ENCODE assay signal across 19 cellular contexts in the genomic region with DNA sequence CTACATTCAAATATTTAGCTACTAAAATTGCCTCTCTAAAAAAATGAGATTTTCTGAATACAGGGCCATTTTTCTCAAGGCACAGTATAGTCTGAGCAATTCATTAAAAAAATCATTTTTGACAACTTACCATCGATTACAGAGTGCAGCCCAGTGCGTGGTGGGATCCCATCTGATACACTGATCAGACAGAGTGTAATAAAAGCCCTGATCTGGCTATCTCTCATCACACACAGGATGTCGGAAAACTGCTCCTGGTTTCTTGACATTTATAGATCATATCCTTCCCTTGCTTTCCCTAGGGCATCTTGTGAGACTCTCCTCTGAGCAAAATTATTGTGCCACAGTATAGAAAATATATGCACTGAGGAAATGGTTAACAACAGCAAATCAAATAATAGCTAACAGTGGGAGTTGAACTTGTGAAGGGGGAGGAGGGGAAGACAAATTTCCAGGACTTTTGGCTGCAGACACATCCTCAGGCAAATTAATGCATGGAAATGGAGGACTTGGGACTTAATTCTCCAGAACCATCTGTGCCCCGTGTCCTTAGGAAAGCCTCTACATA. TPM values are rescaled to one million over a fixed set of nuclear protein-coding genes. Genes with fewer than 3 reads are reported as not detected.
A peak's percentile ranks its signal among the peaks of the same experiment; 100 is the strongest.
DNase-seq lines count a peak whose midpoint lies in the region; ATAC-seq and TF ChIP-seq lines count a peak whose summit lies in the region.
"Had no signal": no experiment of that assay in that cellular context is flagged by ENCODE, and none has a peak within 500 bp of the region (broad histone marks: within the 10 kb centered on the region; RNA-seq: fewer than 3 reads in every experiment).

No MANE protein-coding gene starts in this region.

- no peaks in the 10 kb centered on the region for H3K9me3 ChIP-seq in SK-N-SH
- no peaks in the 10 kb centered on the region for H3K9me3 ChIP-seq in SK-N-MC (ENCODE audit: low read depth, low read length)
- H3K9me3 ChIP-seq: A549, BE2C, Caco-2 had no signal

- 9% methylated on average over 4 of the region's 4 CpGs for WGBS in SK-N-SH (ENCODE audit: low lambda C conversion rate)

- H3K4me2 ChIP-seq in SK-N-SH: no peak overlapping the region
- H3K4me2 ChIP-seq: A549 had no signal

- CTCF ChIA-PET in SK-N-SH (lab: Yijun Ruan, JAX): no interaction called here

- H3K9ac ChIP-seq in SK-N-SH (no peak overlapping the region), SK-N-MC (ENCODE audit: insufficient read length) (no peak overlapping the region)
- H3K9ac ChIP-seq: BLaER1 treated with 17β-estradiol and CSF1 and Interleukin-3, amounts not matched to agents 10 nM and 100 nM had no signal

- no peak for ATAC-seq in SK-N-SH treated with all-trans-retinoic acid at 6 μM for 48 hours
- ATAC-seq: A549; CD8-positive, alpha-beta T cell had no signal

- 0 out of 4 replicates have a peak, but pooled peaks of 1 of the 2 experiments have one; percentile 18 for TF ChIP-seq EP300 in SK-N-SH (IDR thresholded peaks at IDR 0.05; ENCODE audit: borderline replicate concordance in 1 of 2, low read depth in 1 of 2, low read length in 1 of 2)

- H3K27ac ChIP-seq in SK-N-SH (ENCODE audit: low read depth in 2 of 2, low read length in 1 of 2) (no peak overlapping the region), SK-N-MC (peak overlapping the region; percentile 79)
- H3K27ac ChIP-seq: 22Rv1; A549; BLaER1 treated with 17β-estradiol and CSF1 and Interleukin-3, amounts not matched to agents 10 nM and 100 nM; C4-2B had no signal

- POLR2A ChIA-PET in SK-N-SH (lab: Yijun Ruan, JAX): no interaction called here

- H3K36me3 ChIP-seq in SK-N-SH (replicated peaks in 1 of 2; ENCODE audit: control insufficient read depth in 1 of 2, insufficient read depth in 2 of 2, low read length in 1 of 2): no peaks in the 10 kb centered on the region
- H3K36me3 ChIP-seq in SK-N-MC (ENCODE audit: insufficient read depth, low read length): no peaks in the 10 kb centered on the region
- H3K36me3 ChIP-seq: BE2C; BLaER1 treated with 17β-estradiol and CSF1 and Interleukin-3, amounts not matched to agents 10 nM and 100 nM had no signal

- H3K4me1 ChIP-seq in SK-N-SH (ENCODE audit: control insufficient read depth in 1 of 2, insufficient read depth in 2 of 2, low read depth in 1 of 2, low read length in 1 of 2): peaks cover 0 to 6% of the 10 kb centered on the region in 2 experiments; a peak in 1 of 4 replicates
- H3K4me1 ChIP-seq: A549, BE2C, Caco-2 had no signal

- H3K4me3 ChIP-seq in SK-N-SH (ENCODE audit: low read depth in 2 of 2, low read length in 1 of 2) (no peak overlapping the region), SK-N-MC (peak overlapping the region; percentile 47)
- H3K4me3 ChIP-seq: A549; BLaER1 treated with 17β-estradiol and CSF1 and Interleukin-3, amounts not matched to agents 10 nM and 100 nM had no signal

- H4K20me1 ChIP-seq in SK-N-SH (ENCODE audit: insufficient read depth): no peaks in the 10 kb centered on the region
- H4K20me1 ChIP-seq: BLaER1 treated with 17β-estradiol and CSF1 and Interleukin-3, amounts not matched to agents 10 nM and 100 nM had no signal

- peak; percentile 9 for DNase-seq in DMS 273 (lab: John Stamatoyannopoulos, UW; ENCODE audit: unreplicated experiment)
- DNase-seq in DMS 273 treated with DMSO at 0.1 percent for 48 hours (lab: John Stamatoyannopoulos, UW): no peak
- DNase-seq in SK-N-SH: peak; percentile 42
- peak; percentile 91 for DNase-seq in SK-N-MC (ENCODE audit: low read depth, low spot score)
- DNase-seq in amygdala (lab: John Stamatoyannopoulos, UW): no peak
- DNase-seq: ACHN; BE2C; Caco-2; Calu3; CD4-positive, alpha-beta T cell; CD8-positive, alpha-beta T cell; DMS79 treated with DMSO at 0.1 percent for 48 hours; GF-D8 had no signal

- no peaks in the 10 kb centered on the region for H3K79me2 ChIP-seq in SK-N-SH (ENCODE audit: insufficient read depth)

- H3F3A ChIP-seq in SK-N-SH (replicated peaks; ENCODE audit: insufficient read depth): no peaks in the 10 kb centered on the region

- H3K27me3 ChIP-seq in SK-N-SH (ENCODE audit: insufficient read depth): no peaks in the 10 kb centered on the region; the same call in 1 of the 2 replicates
- H3K27me3 ChIP-seq: BE2C; BLaER1 treated with 17β-estradiol and CSF1 and Interleukin-3, amounts not matched to agents 10 nM and 100 nM had no signal

- H2AFZ ChIP-seq in SK-N-SH (ENCODE audit: low read depth): no peak overlapping the region

- no peak for TF ChIP-seq RAD21 in SK-N-SH (IDR thresholded peaks at IDR 0.05; ENCODE audit: low read length)

- no peak for TF ChIP-seq CTCF in SK-N-SH (IDR thresholded peaks at IDR 0.05)

- H3K9me2 ChIP-seq in SK-N-SH: no peaks in the 10 kb centered on the region

TF ChIP-seq in SK-N-SH, 30 proteins besides CTCF, POLR2A, EP300 and RAD21:
- no peak for TF ChIP-seq FOXM1 (IDR thresholded peaks at IDR 0.05; ENCODE audit: low read depth)
- no peak for TF ChIP-seq SMC3 (IDR thresholded peaks at IDR 0.05; ENCODE audit: low read depth, low read length)
- no peak for TF ChIP-seq RXRA (IDR thresholded peaks at IDR 0.05; ENCODE audit: borderline replicate concordance, low read depth)
- no peak for TF ChIP-seq MEF2A (IDR thresholded peaks at IDR 0.05; ENCODE audit: borderline replicate concordance, low read depth)
- peak; percentile 54; the same call in 1 of the 2 replicates for TF ChIP-seq GATA2 (CRISPR knock-in tag; IDR thresholded peaks at IDR 0.05)
TF ChIP-seq in SK-N-SH: peak in this region for 1.

TF ChIP-seq in SK-N-SH treated with all-trans-retinoic acid at 6 μM for 48 hours, 23 proteins besides CTCF, POLR2A, EP300 and RAD21:
- TF ChIP-seq ISL1 (CRISPR knock-in tag; IDR thresholded peaks at IDR 0.05): no peak
- no peak for TF ChIP-seq ZNF8 (CRISPR knock-in tag; IDR thresholded peaks at IDR 0.05)
- no peak for TF ChIP-seq BACH2 (CRISPR knock-in tag; IDR thresholded peaks at IDR 0.05; ENCODE audit: borderline replicate concordance)
- no peak for TF ChIP-seq ARNTL (CRISPR knock-in tag; IDR thresholded peaks at IDR 0.05; ENCODE audit: borderline replicate concordance, low read depth)
- no peak for TF ChIP-seq ZFP30 (CRISPR knock-in tag; IDR thresholded peaks at IDR 0.05)
- no peak for TF ChIP-seq RARB (CRISPR knock-in tag; IDR thresholded peaks at IDR 0.05)
- no peak for TF ChIP-seq GLIS3 (CRISPR knock-in tag; IDR thresholded peaks at IDR 0.05)
- TF ChIP-seq, protein P1, sequence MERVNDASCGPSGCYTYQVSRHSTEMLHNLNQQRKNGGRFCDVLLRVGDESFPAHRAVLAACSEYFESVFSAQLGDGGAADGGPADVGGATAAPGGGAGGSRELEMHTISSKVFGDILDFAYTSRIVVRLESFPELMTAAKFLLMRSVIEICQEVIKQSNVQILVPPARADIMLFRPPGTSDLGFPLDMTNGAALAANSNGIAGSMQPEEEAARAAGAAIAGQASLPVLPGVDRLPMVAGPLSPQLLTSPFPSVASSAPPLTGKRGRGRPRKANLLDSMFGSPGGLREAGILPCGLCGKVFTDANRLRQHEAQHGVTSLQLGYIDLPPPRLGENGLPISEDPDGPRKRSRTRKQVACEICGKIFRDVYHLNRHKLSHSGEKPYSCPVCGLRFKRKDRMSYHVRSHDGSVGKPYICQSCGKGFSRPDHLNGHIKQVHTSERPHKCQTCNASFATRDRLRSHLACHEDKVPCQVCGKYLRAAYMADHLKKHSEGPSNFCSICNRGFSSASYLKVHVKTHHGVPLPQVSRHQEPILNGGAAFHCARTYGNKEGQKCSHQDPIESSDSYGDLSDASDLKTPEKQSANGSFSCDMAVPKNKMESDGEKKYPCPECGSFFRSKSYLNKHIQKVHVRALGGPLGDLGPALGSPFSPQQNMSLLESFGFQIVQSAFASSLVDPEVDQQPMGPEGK (CRISPR knock-in tag; IDR thresholded peaks at IDR 0.05; ENCODE audit: borderline replicate concordance): no peak
- TF ChIP-seq TSHZ2 (CRISPR knock-in tag; IDR thresholded peaks at IDR 0.05): no peak
- no peak for TF ChIP-seq TOX (CRISPR knock-in tag; IDR thresholded peaks at IDR 0.05; ENCODE audit: borderline replicate concordance)

RNA-seq across cellular contexts. Expression of gene CNMD, which starts 28.4 kb away (rescaled TPM):
- polyA plus RNA-seq in SK-N-SH (2012; rRNA removed): not detected in 2 replicates
- not detected in 2 replicates for polyA plus RNA-seq in SK-N-SH (2012; cell fraction: cytosol; rRNA removed)
- not detected in 2 replicates for polyA plus RNA-seq in SK-N-SH (2012; cell fraction: nucleus; rRNA removed)
- polyA plus RNA-seq: A549, AG04450 had no signal

Comparison
In these comparisons a context has a peak if more than half of its experiments do, and no peak if none do; other contexts are left out.
1. DNase-seq: peak in DMS 273 (single experiment), SK-N-SH (single experiment) and SK-N-MC (single experiment); none in DMS 273 treated with DMSO at 0.1 percent for 48 hours (single experiment) and amygdala (0 of 56).